In genomic region chr1:156445789-156446263, GRCh38 we compare ENCODE assay signal across 8 cellular contexts. TPM values are rescaled to one million over a fixed set of nuclear protein-coding genes. Genes with fewer than 3 reads are reported as not detected.
DNase-seq lines count a peak whose midpoint lies in the region; ATAC-seq and TF ChIP-seq lines count a peak whose summit lies in the region.

No MANE protein-coding gene starts in this region.

- no peaks in the 10 kb centered on the region for H3K9me2 ChIP-seq in SK-N-SH

- H3K27me3 ChIP-seq in SK-N-SH (ENCODE audit: insufficient read depth) (0 out of 2 replicates have a peak, but pooled peaks cover 10% of the 10 kb centered on the region), trophoblast cell (ENCODE audit: insufficient read depth, low read length) (peaks cover 6% of the 10 kb centered on the region), transverse colon (peaks cover 43% of the 10 kb centered on the region)

- H3K9ac ChIP-seq in SK-N-SH: no peak overlapping the region
- no peak overlapping the region for H3K9ac ChIP-seq in trophoblast cell (ENCODE audit: low read length)

- H4K20me1 ChIP-seq in SK-N-SH (ENCODE audit: insufficient read depth): no peaks in the 10 kb centered on the region

- under 1% methylated on average over 11 of the region's 11 CpGs for WGBS in SK-N-SH (ENCODE audit: low lambda C conversion rate)
- WGBS in trophoblast cell (ENCODE audit: extremely low coverage, insufficient coverage, insufficient read length): no CpG with 5 or more reads among the region's 11 CpGs
- 4% methylated on average over 11 of the region's 11 CpGs; no CpG with 5 or more reads in 1 of the 2 donors for WGBS in transverse colon (ENCODE audit: low coverage in 1 of 2), 2 donors

- peaks cover 10% of the 10 kb centered on the region for H3F3A ChIP-seq in SK-N-SH (replicated peaks; ENCODE audit: insufficient read depth)

- TF ChIP-seq CTCF in SK-N-SH (IDR thresholded peaks at IDR 0.05): peak; percentile 96
- TF ChIP-seq CTCF in transverse colon (IDR thresholded peaks at IDR 0.05): peak; percentile 93 to 97 (median 95)

- TF ChIP-seq POLR2A in transverse colon (IDR thresholded peaks at IDR 0.05): no peak

- H2AFZ ChIP-seq in SK-N-SH (ENCODE audit: low read depth) (peak overlapping the region; percentile 92), trophoblast cell (ENCODE audit: insufficient read depth, low read length, poor library complexity) (no peak overlapping the region)

- no peak overlapping the region for H2BK12ac ChIP-seq in trophoblast cell (ENCODE audit: low read length)

- TF ChIP-seq EP300 in SK-N-SH (IDR thresholded peaks at IDR 0.05; ENCODE audit: borderline replicate concordance in 1 of 2, low read depth in 1 of 2, low read length in 1 of 2) (no peak), transverse colon (IDR thresholded peaks at IDR 0.05; ENCODE audit: low read depth) (no peak)

- no peak overlapping the region for H3K23ac ChIP-seq in trophoblast cell (ENCODE audit: low read length)

- no peak overlapping the region for H3K4me2 ChIP-seq in SK-N-SH
- no peak overlapping the region for H3K4me2 ChIP-seq in trophoblast cell (ENCODE audit: low read length)

- H3K36me3 ChIP-seq in SK-N-SH (replicated peaks in 1 of 2; ENCODE audit: control insufficient read depth in 1 of 2, insufficient read depth in 2 of 2, low read length in 1 of 2) (no peaks in the 10 kb centered on the region), trophoblast cell (ENCODE audit: control insufficient read depth in 1 of 2, insufficient read depth in 2 of 2, low read length in 2 of 2) (no peaks in the 10 kb centered on the region), transverse colon (no peaks in the 10 kb centered on the region)

- in situ Hi-C loops in transverse colon (cut with MboI; ENCODE audit: low pct_ligation_motif_present in 1 of 4, low pct_unique_long_range_greater_than_20kb in 1 of 4, low sequenced_read_pairs in 3 of 4): loop anchor here in 3 of 4 donors (5.0 to 10.0 kb wide), 2 partner anchors 59 to 61 kb away; no protein-coding TSS in a partner anchor

- H2AK5ac ChIP-seq in trophoblast cell (ENCODE audit: low read length): no peak overlapping the region

- H4K8ac ChIP-seq in trophoblast cell (ENCODE audit: low read depth, low read length): no peak overlapping the region

- no peak overlapping the region for H3K4ac ChIP-seq in trophoblast cell (ENCODE audit: low read depth, low read length)

- H3K4me3 ChIP-seq in SK-N-SH (ENCODE audit: low read depth in 2 of 2, low read length in 1 of 2): peak overlapping the region in 1 of 2 experiments; percentile 36; a peak in 1 of 4 replicates
- H3K4me3 ChIP-seq in trophoblast cell (ENCODE audit: low read depth, low read length): no peak overlapping the region
- no peak overlapping the region for H3K4me3 ChIP-seq in transverse colon

- POLR2A ChIA-PET in SK-N-SH (lab: Yijun Ruan, JAX): interaction anchor here (1.2 kb wide), 1 partner anchor 24 kb away, joined by 3 read pairs; no protein-coding TSS in a partner anchor

- H3K79me2 ChIP-seq in SK-N-SH (ENCODE audit: insufficient read depth): no peaks in the 10 kb centered on the region
- no peaks in the 10 kb centered on the region for H3K79me2 ChIP-seq in trophoblast cell (ENCODE audit: control insufficient read depth, insufficient read depth, low read length, poor library complexity)

- intact Hi-C loops in transverse colon (cut with DNase I; ENCODE audit: low total_unique reads): loop anchor here (2.0 kb wide), 1 partner anchor 59 kb away; no protein-coding TSS in a partner anchor

- DNase-seq in GM04503 (ENCODE audit: low read depth): peak; percentile 24
- DNase-seq in NCI-H1092 treated with DMSO at 0.1 percent for 48 hours (lab: John Stamatoyannopoulos, UW): peak; percentile 85
- peak; percentile 87 for DNase-seq in SK-N-SH
- peak; percentile 82 for DNase-seq in activated naive CD4-positive, alpha-beta T cell treated with Interleukin-2 at 50 U/mL for 16 hours
- peak; percentile 33 for DNase-seq in glomerular endothelial cell (ENCODE audit: extremely low read depth, low read depth, low spot score)
- DNase-seq in trophoblast cell: peak; percentile 90 to 94
- peak; percentile 85 for DNase-seq in transverse colon

- no peak overlapping the region for H2BK5ac ChIP-seq in trophoblast cell (ENCODE audit: low read depth, low read length, poor library complexity)

- H4K12ac ChIP-seq in trophoblast cell (ENCODE audit: low read depth, low read length): no peak overlapping the region

- TF ChIP-seq RAD21 in SK-N-SH (IDR thresholded peaks at IDR 0.05; ENCODE audit: low read length): peak; percentile 95

- H3K9me3 ChIP-seq in SK-N-SH (no peaks in the 10 kb centered on the region), trophoblast cell (ENCODE audit: insufficient read depth, low read depth, low read length) (no peaks in the 10 kb centered on the region), transverse colon (no peaks in the 10 kb centered on the region)

- H3K14ac ChIP-seq in trophoblast cell (ENCODE audit: low read length): no peak overlapping the region

- no peaks in the 10 kb centered on the region; a peak in 1 of 4 replicates for H3K4me1 ChIP-seq in SK-N-SH (ENCODE audit: control insufficient read depth in 1 of 2, insufficient read depth in 2 of 2, low read depth in 1 of 2, low read length in 1 of 2)
- H3K4me1 ChIP-seq in trophoblast cell (ENCODE audit: control insufficient read depth in 1 of 2, insufficient read depth in 2 of 2, low read length in 2 of 2): peaks cover 5 to 6% of the 10 kb centered on the region in 2 experiments
- peaks cover 0 to 6% (median 1%) of the 10 kb centered on the region in 4 donors for H3K4me1 ChIP-seq in transverse colon

- ATAC-seq in HG03354 (IDR thresholded peaks at IDR 0.05; ENCODE audit: poor library complexity, severe bottlenecking, unreplicated experiment): no peak

- H2BK120ac ChIP-seq in trophoblast cell (ENCODE audit: insufficient read depth, low read length, poor library complexity): no peak overlapping the region

- H3K27ac ChIP-seq in SK-N-SH (ENCODE audit: low read depth in 2 of 2, low read length in 1 of 2): no peak overlapping the region
- H3K27ac ChIP-seq in trophoblast cell (ENCODE audit: low read depth, low read length): no peak overlapping the region
- no peak overlapping the region for H3K27ac ChIP-seq in transverse colon

- CTCF ChIA-PET in SK-N-SH (lab: Yijun Ruan, JAX): interaction anchor here (0.6 to 6.9 kb wide), 61 partner anchors 9 to 315 kb away, joined by 3 to 391 read pairs (median 5); partner anchors contain the start of genes NAXE, RHBG and SMG5

- H3K79me1 ChIP-seq in trophoblast cell (ENCODE audit: low read length): peaks cover 2% of the 10 kb centered on the region

- H3K18ac ChIP-seq in trophoblast cell (ENCODE audit: low read length): no peak overlapping the region

- no peak overlapping the region for H4K91ac ChIP-seq in trophoblast cell (ENCODE audit: low read depth, low read length)

TF ChIP-seq in SK-N-SH, 30 proteins besides CTCF, POLR2A, EP300 and RAD21:
- TF ChIP-seq RCOR1 (IDR thresholded peaks at IDR 0.05; ENCODE audit: low read length) (0 out of 2 replicates have a peak, but pooled peaks have one; percentile 45), CHD2 (IDR thresholded peaks at IDR 0.05; ENCODE audit: low read length, partially characterized antibody) (no peak), NRF1 (IDR thresholded peaks at IDR 0.05; ENCODE audit: low read depth, low read length) (peak; percentile 38), SMC3 (IDR thresholded peaks at IDR 0.05; ENCODE audit: low read depth, low read length) (peak; percentile 99), ELF1 (IDR thresholded peaks at IDR 0.05) (peak; percentile 78), GABPA (IDR thresholded peaks at IDR 0.05; ENCODE audit: low read depth) (peak; percentile 42), MAX (IDR thresholded peaks at IDR 0.05; ENCODE audit: low read depth) (no peak)

RNA-seq across cellular contexts. Expression of gene MEF2D, which starts 54.7 kb away (rescaled TPM):
- polyA plus RNA-seq in SK-N-SH (2012; rRNA removed): 14.3 and 16.0 TPM in 2 replicates
- 10.5 and 12.4 TPM in 2 replicates for polyA plus RNA-seq in SK-N-SH (2012; cell fraction: cytosol; rRNA removed)
- polyA plus RNA-seq in SK-N-SH (2012; cell fraction: nucleus; rRNA removed): 38.6 and 41.0 TPM in 2 replicates
- total RNA-seq in glomerular endothelial cell: 41.5 and 67.0 TPM in 2 replicates
- 10.5 and 10.7 TPM in 2 replicates for polyA plus RNA-seq in trophoblast cell (2013)
- 100 to 1,000 TPM in 1 of 4 donors, 10 to 100 TPM in 3; 26.1 to 200 (median 85.7) TPM for total RNA-seq in transverse colon

Comparison
In these comparisons a context has a peak if more than half of its experiments do, and no peak if none do; other contexts are left out.
1. DNase-seq: peak in every context shown above with its lines; median percentile 92 in trophoblast cell; 87 in SK-N-SH; 85 in NCI-H1092 treated with DMSO at 0.1 percent for 48 hours; 85 in transverse colon; 82 in activated naive CD4-positive, alpha-beta T cell treated with Interleukin-2 at 50 U/mL for 16 hours; 33 in glomerular endothelial cell; 24 in GM04503.